In the genomic region with DNA sequence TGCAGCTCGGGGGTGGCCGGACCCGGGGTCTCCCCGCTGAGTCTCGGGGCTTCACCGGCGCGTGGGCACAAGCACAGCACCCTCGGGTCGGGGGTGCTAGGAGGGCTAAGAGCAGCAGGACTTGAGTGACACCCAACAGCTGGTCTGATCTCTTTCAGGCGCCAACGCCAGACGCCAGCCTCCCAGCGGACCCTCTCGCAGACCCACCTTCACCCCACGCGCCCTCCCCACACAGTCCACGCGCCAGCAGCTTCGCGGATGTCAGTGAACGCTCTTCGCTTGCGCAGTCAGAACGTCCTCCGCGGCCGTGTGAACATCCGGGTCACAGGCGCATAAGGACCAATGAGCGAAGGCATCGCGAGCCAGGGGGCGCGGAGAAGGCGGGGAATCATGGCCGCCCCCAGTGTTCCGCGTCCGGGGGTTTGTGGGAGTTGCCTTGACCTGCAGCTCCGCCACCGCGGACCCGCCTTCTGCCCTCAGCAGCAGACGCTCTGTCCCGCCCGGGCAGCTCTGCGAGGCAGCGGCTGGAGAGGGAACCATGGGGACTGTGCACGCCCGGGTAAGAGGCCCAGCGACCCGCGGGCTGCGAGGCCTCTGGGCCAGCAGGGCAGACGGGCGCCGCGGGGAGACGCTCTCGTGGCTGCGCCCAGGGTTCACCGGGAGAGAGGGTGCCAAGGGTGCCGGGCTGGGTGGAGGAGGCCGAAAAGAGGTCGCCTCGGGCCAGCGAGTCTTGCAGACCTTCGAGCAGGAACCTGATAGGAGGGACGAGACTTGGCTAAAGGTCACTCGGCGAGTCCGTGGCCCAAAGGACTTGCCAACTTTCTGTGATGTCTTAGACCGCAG, we compare ENCODE assay signal across 1 cellular context.
TF ChIP-seq lines count a peak whose summit lies in the region.

A gene (plus strand): TSS at position 403 of the 843 bp plus-strand sequence. CDS start 136 bp downstream, at position 539.

TF ChIP-seq in WTC11, 78 proteins besides CTCF, POLR2A, EP300 and RAD21 (continued from another document):
- TF ChIP-seq, protein P1, sequence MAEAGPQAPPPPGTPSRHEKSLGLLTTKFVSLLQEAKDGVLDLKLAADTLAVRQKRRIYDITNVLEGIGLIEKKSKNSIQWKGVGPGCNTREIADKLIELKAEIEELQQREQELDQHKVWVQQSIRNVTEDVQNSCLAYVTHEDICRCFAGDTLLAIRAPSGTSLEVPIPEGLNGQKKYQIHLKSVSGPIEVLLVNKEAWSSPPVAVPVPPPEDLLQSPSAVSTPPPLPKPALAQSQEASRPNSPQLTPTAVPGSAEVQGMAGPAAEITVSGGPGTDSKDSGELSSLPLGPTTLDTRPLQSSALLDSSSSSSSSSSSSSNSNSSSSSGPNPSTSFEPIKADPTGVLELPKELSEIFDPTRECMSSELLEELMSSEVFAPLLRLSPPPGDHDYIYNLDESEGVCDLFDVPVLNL (CRISPR knock-in tag; IDR thresholded peaks at IDR 0.05; ENCODE audit: borderline replicate concordance, low read depth): no peak
- no peak for TF ChIP-seq CREB1 (CRISPR knock-in tag; IDR thresholded peaks at IDR 0.05)
